19 cellular contexts compared by ENCODE assay signal in genomic region chr1:237709355-237709754, GRCh38.
"Had no signal": no experiment of that assay in that cellular context is flagged by ENCODE, and none has a peak within 500 bp of the region (broad histone marks: within the 10 kb centered on the region; RNA-seq: fewer than 3 reads in every experiment).

No MANE protein-coding gene starts in this region.

- DNase-seq: activated CD4-positive, alpha-beta T cell treated with anti-CD3 and anti-CD28 coated beads for 4 hours; activated CD4-positive, alpha-beta T cell treated with anti-CD3 and anti-CD28 coated beads, Interleukin-2, amount 50 U/mL, for 48 hours; activated CD4-positive, CD25-positive, alpha-beta regulatory T cell; activated CD8-positive, alpha-beta memory T cell treated with anti-CD3 and anti-CD28 coated beads, Interleukin-2, amount 50 U/mL, for 4 hours; activated naive CD8-positive, alpha-beta T cell treated with anti-CD3 and anti-CD28 coated beads, Interleukin-2, amount 50 U/mL, for 24 hours; activated T-cell treated with anti-CD3 and anti-CD28 coated beads, Interleukin-2, amount 50 U/mL, for 1 hour; amygdala; caudate nucleus; foreskin fibroblast; left ventricle myocardium superior; mammary epithelial cell; naive thymus-derived CD4-positive, alpha-beta T cell; nucleus accumbens; stimulated activated CD4-positive, alpha-beta T cell treated with anti-CD3 and anti-CD28 coated beads, Interleukin-2, amount 100 ng/mL, for 48 hours; T-helper 1 cell; trophoblast cell had no signal

- H3K9me3 ChIP-seq: right atrium auricular region, thoracic aorta had no signal

- H3K4me3 ChIP-seq: right atrium auricular region, thoracic aorta had no signal

- H3K27me3 ChIP-seq: right atrium auricular region had no signal

- ATAC-seq: activated naive CD8-positive, alpha-beta T cell treated with anti-CD3 and anti-CD28 coated beads, Interleukin-2, amount 50 U/mL, for 24 hours; esophagus mucosa; left ventricle myocardium superior; naive thymus-derived CD4-positive, alpha-beta T cell had no signal

- H3K27ac ChIP-seq: right atrium auricular region, thoracic aorta had no signal

- H3K36me3 ChIP-seq: thoracic aorta had no signal
